In the genomic region with DNA sequence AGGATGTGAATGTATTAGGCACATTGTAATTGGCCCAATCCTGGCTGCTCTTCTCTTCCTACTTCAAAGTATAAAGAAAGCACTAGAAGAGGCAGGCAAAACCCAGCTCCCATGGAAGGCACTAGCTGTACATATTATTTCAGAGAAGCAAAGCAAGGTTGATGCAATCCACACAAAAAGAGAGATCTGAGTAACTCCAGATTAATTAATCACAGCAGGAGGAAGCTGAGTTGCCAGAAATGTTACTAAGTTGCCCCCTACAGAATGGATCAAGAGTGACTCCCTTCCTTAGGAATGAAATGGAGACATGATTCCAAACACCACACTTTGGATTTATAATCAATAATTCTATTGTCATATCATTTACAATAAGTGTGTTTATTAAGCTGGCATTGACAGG, we compare ENCODE assay signal across 1 cellular context.
TF ChIP-seq lines count a peak whose summit lies in the region.

No MANE protein-coding gene starts in this region.

TF ChIP-seq in IMR-90, 13 proteins besides CTCF, POLR2A, EP300 and RAD21 (continued from another document):
- TF ChIP-seq, protein P1, sequence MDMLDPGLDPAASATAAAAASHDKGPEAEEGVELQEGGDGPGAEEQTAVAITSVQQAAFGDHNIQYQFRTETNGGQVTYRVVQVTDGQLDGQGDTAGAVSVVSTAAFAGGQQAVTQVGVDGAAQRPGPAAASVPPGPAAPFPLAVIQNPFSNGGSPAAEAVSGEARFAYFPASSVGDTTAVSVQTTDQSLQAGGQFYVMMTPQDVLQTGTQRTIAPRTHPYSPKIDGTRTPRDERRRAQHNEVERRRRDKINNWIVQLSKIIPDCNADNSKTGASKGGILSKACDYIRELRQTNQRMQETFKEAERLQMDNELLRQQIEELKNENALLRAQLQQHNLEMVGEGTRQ (IDR thresholded peaks at IDR 0.05; ENCODE audit: low read depth, low read length) = no peak
- TF ChIP-seq CEBPB (IDR thresholded peaks at IDR 0.05; ENCODE audit: low read depth, low read length) (no peak), MAFK (IDR thresholded peaks at IDR 0.05; ENCODE audit: low read depth, low read length) (no peak), BHLHE40 (IDR thresholded peaks at IDR 0.05; ENCODE audit: low read depth, low read length) (no peak), RCOR1 (IDR thresholded peaks at IDR 0.05; ENCODE audit: insufficient replicate concordance, low read length) (no peak), CHD1 (IDR thresholded peaks at IDR 0.05; ENCODE audit: low read depth, low read length) (no peak)
TF ChIP-seq in IMR-90: peak in this region for 0.
